Comparison of ENCODE assay signal across 8 cellular contexts in the genomic region with DNA sequence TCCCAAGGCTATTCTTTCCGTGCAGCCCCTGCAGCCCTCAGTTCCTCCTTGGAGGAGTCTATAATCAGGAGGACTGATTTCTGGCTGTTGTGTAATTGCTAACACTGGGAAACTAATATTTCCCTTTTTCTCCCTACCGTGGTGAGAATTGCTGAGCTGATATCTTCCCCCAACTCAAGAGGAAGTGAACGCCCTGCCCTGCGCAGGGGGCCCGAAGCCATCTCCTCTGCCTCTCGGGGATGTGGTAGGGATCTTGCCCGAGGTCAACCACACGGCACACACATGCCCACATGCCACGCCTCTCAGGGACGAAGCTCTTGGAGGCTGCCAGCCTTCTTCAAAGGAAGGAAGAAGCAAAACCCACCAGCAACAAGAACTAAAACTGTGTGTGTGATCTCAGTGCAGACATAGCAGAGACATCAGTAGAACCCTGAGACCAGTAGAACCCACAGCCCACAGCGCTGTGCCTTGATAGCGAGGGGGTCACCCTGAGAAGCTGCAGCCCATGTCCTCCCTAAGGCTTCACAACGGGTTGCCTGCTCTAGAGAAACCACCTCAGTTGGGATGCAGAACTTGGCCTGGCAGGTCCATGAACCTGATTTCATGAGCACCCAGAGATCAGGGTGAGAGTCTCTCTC. TPM values are rescaled to one million over a fixed set of nuclear protein-coding genes. Genes with fewer than 3 reads are reported as not detected.
A peak's percentile ranks its signal among the peaks of the same experiment; 100 is the strongest.
DNase-seq lines count a peak whose midpoint lies in the region; ATAC-seq and TF ChIP-seq lines count a peak whose summit lies in the region.

No MANE protein-coding gene starts in this region.

- no peaks in the 10 kb centered on the region for H3K36me3 Mint-ChIP-seq in CD8-positive, alpha-beta memory T cell
- no peaks in the 10 kb centered on the region for H3K36me3 Mint-ChIP-seq in T-helper 17 cell (ENCODE audit: low read depth)
- H3K36me3 Mint-ChIP-seq in central memory CD8-positive, alpha-beta T cell (ENCODE audit: insufficient read depth) = no peaks in the 10 kb centered on the region
- no peaks in the 10 kb centered on the region for H3K36me3 Mint-ChIP-seq in natural killer cell treated with Interleukin-12 subunit alpha and Interleukin-12 subunit beta and Interleukin-15 and Interleukin-18, amount 100 ng/mL, for 72 hours
- H3K36me3 Mint-ChIP-seq in mesothelial cell of epicardium = no peaks in the 10 kb centered on the region

- no peaks in the 10 kb centered on the region for H3K9me3 ChIP-seq in CD8-positive, alpha-beta memory T cell (ENCODE audit: low read length)
- no peaks in the 10 kb centered on the region for H3K9me3 ChIP-seq in T-helper 17 cell (ENCODE audit: control insufficient read depth, low read length, poor library complexity, severe bottlenecking)

- DNase-seq in CD8-positive, alpha-beta memory T cell = peak; percentile 4 to 80 (median 58)
- DNase-seq in T-helper 17 cell (peak; percentile 13 to 16 (median 15)), mesothelial cell of epicardium (ENCODE audit: low spot score in 2 of 2, unreplicated experiment in 2 of 2) (no peak)
- peak; percentile 25 to 43 for DNase-seq in central memory CD8-positive, alpha-beta T cell (ENCODE audit: low spot score in 2 of 2)
- no peak for DNase-seq in natural killer cell treated with Interleukin-12 subunit alpha and Interleukin-12 subunit beta and Interleukin-15 and Interleukin-18, amount 100 ng/mL, for 72 hours (ENCODE audit: low spot score)

- no peak for TF ChIP-seq CTCF in mesothelial cell of epicardium (IDR thresholded peaks at IDR 0.05; ENCODE audit: unreplicated experiment)

- POLR2A ChIA-PET in CD8-positive, alpha-beta memory T cell (lab: Charles Lee) = no interaction called here

- peak overlapping the region; percentile 36 for H3K4me3 ChIP-seq in CD8-positive, alpha-beta memory T cell (ENCODE audit: low read length)

- no peaks in the 10 kb centered on the region for H3K36me3 ChIP-seq in CD8-positive, alpha-beta memory T cell (ENCODE audit: insufficient read depth, low read length)

- H3K27ac ChIP-seq in CD8-positive, alpha-beta memory T cell (ENCODE audit: low read depth, low read length) = no peak overlapping the region

- CTCF ChIA-PET in CD8-positive, alpha-beta memory T cell (lab: Charles Lee) = interaction anchor here (1.6 kb wide), 1 partner anchor 9 kb away, joined by 8 read pairs; a partner anchor contains a TSS

- no peaks in the 10 kb centered on the region for H3K27me3 Mint-ChIP-seq in CD8-positive, alpha-beta memory T cell
- no peaks in the 10 kb centered on the region for H3K27me3 Mint-ChIP-seq in T-helper 17 cell
- no peaks in the 10 kb centered on the region for H3K27me3 Mint-ChIP-seq in central memory CD8-positive, alpha-beta T cell
- no peaks in the 10 kb centered on the region for H3K27me3 Mint-ChIP-seq in natural killer cell treated with Interleukin-12 subunit alpha and Interleukin-12 subunit beta and Interleukin-15 and Interleukin-18, amount 100 ng/mL, for 72 hours
- no peaks in the 10 kb centered on the region for H3K27me3 Mint-ChIP-seq in mesothelial cell of epicardium (ENCODE audit: low read depth)

- peaks cover 30 to 40% (median 34%) of the 10 kb centered on the region in 3 donors for H3K4me1 Mint-ChIP-seq in CD8-positive, alpha-beta memory T cell
- peaks cover 32% of the 10 kb centered on the region for H3K4me1 Mint-ChIP-seq in T-helper 17 cell
- H3K4me1 Mint-ChIP-seq in central memory CD8-positive, alpha-beta T cell = peaks cover 33% of the 10 kb centered on the region
- peaks cover 18 to 21% of the 10 kb centered on the region in 2 donors for H3K4me1 Mint-ChIP-seq in natural killer cell treated with Interleukin-12 subunit alpha and Interleukin-12 subunit beta and Interleukin-15 and Interleukin-18, amount 100 ng/mL, for 72 hours (ENCODE audit: low read depth in 2 of 2)
- H3K4me1 Mint-ChIP-seq in mesothelial cell of epicardium = no peaks in the 10 kb centered on the region

- no peaks in the 10 kb centered on the region for H3K9me3 Mint-ChIP-seq in CD8-positive, alpha-beta memory T cell
- no peaks in the 10 kb centered on the region for H3K9me3 Mint-ChIP-seq in central memory CD8-positive, alpha-beta T cell
- H3K9me3 Mint-ChIP-seq in natural killer cell treated with Interleukin-12 subunit alpha and Interleukin-12 subunit beta and Interleukin-15 and Interleukin-18, amount 100 ng/mL, for 72 hours = no peaks in the 10 kb centered on the region
- no peaks in the 10 kb centered on the region for H3K9me3 Mint-ChIP-seq in mesothelial cell of epicardium

- peak overlapping the region; percentile 1 to 81 (median 70) for H3K4me3 Mint-ChIP-seq in CD8-positive, alpha-beta memory T cell
- H3K4me3 Mint-ChIP-seq in T-helper 17 cell (peak overlapping the region; percentile 82), mesothelial cell of epicardium (no peak overlapping the region)
- H3K4me3 Mint-ChIP-seq in central memory CD8-positive, alpha-beta T cell = peak overlapping the region; percentile 68
- peak overlapping the region; percentile 26 for H3K4me3 Mint-ChIP-seq in natural killer cell treated with Interleukin-12 subunit alpha and Interleukin-12 subunit beta and Interleukin-15 and Interleukin-18, amount 100 ng/mL, for 72 hours

- peak; percentile 95 for ATAC-seq in T-helper 17 cell
- peak; percentile 91 for ATAC-seq in central memory CD8-positive, alpha-beta T cell (replicated peaks; ENCODE audit: extremely low read depth, poor library complexity, severe bottlenecking)
- ATAC-seq in natural killer cell treated with Interleukin-12 subunit alpha and Interleukin-12 subunit beta and Interleukin-15 and Interleukin-18, amount 100 ng/mL, for 72 hours = peak; percentile 71 to 80
- ATAC-seq in GM19395 (IDR thresholded peaks at IDR 0.05; ENCODE audit: unreplicated experiment) = no peak
- ATAC-seq in GM18873 (IDR thresholded peaks at IDR 0.05; ENCODE audit: low FRiP score, unreplicated experiment) = no peak
- ATAC-seq in GM21528 (IDR thresholded peaks at IDR 0.05; ENCODE audit: low FRiP score, unreplicated experiment) = no peak

- peaks cover 38% of the 10 kb centered on the region for H3K4me1 ChIP-seq in CD8-positive, alpha-beta memory T cell (ENCODE audit: insufficient read depth, low read length)

- peak overlapping the region; percentile 57 to 94 (median 86) for H3K27ac Mint-ChIP-seq in CD8-positive, alpha-beta memory T cell
- H3K27ac Mint-ChIP-seq in T-helper 17 cell = peak overlapping the region; percentile 83
- H3K27ac Mint-ChIP-seq in central memory CD8-positive, alpha-beta T cell (ENCODE audit: low read depth) = peak overlapping the region; percentile 81
- no peak overlapping the region for H3K27ac Mint-ChIP-seq in natural killer cell treated with Interleukin-12 subunit alpha and Interleukin-12 subunit beta and Interleukin-15 and Interleukin-18, amount 100 ng/mL, for 72 hours
- H3K27ac Mint-ChIP-seq in mesothelial cell of epicardium = no peak overlapping the region

- H3K27me3 ChIP-seq in CD8-positive, alpha-beta memory T cell (ENCODE audit: insufficient read depth, low read length, poor library complexity, severe bottlenecking) = no peaks in the 10 kb centered on the region

RNA-seq across cellular contexts. Expression of a gene that starts 8.9 kb away (rescaled TPM):
- total RNA-seq in CD8-positive, alpha-beta memory T cell = 1 to 10 TPM; 4.6 to 5.8 TPM
- 6.9 TPM for polyA plus RNA-seq in CD8-positive, alpha-beta memory T cell
- total RNA-seq in T-helper 17 cell (10 to 100 TPM; 14.9 to 20.8 TPM), mesothelial cell of epicardium (38.3 to 39.9 TPM (median 38.7 TPM) in 3 replicates)
- 1 to 10 TPM; 7.5 to 8.6 TPM for total RNA-seq in natural killer cell treated with Interleukin-12 subunit alpha and Interleukin-12 subunit beta and Interleukin-15 and Interleukin-18, amount 100 ng/mL, for 72 hours

Comparison
In these comparisons a context has a peak if more than half of its experiments do, and no peak if none do; other contexts are left out.
1. DNase-seq: peak in CD8-positive, alpha-beta memory T cell (5 of 5), T-helper 17 cell (3 of 3) and central memory CD8-positive, alpha-beta T cell (2 of 2); none in natural killer cell treated with Interleukin-12 subunit alpha and Interleukin-12 subunit beta and Interleukin-15 and Interleukin-18, amount 100 ng/mL, for 72 hours (single experiment) and mesothelial cell of epicardium (0 of 2).
2. H3K27ac Mint-ChIP-seq: peak in CD8-positive, alpha-beta memory T cell (8 of 8), T-helper 17 cell (single experiment) and central memory CD8-positive, alpha-beta T cell (single experiment); none in natural killer cell treated with Interleukin-12 subunit alpha and Interleukin-12 subunit beta and Interleukin-15 and Interleukin-18, amount 100 ng/mL, for 72 hours (0 of 2) and mesothelial cell of epicardium (single experiment).
3. ATAC-seq: peak in T-helper 17 cell (single experiment), central memory CD8-positive, alpha-beta T cell (single experiment) and natural killer cell treated with Interleukin-12 subunit alpha and Interleukin-12 subunit beta and Interleukin-15 and Interleukin-18, amount 100 ng/mL, for 72 hours (2 of 2); none in GM19395 (single experiment), GM18873 (single experiment) and GM21528 (single experiment).